Comparison of ENCODE assay signal across 2 cellular contexts in genomic region chr9:100409176-100409556, GRCh38.
TF ChIP-seq lines count a peak whose summit lies in the region.

No MANE protein-coding gene starts in this region.

TF ChIP-seq in GM23338, 12 proteins besides CTCF, POLR2A, EP300 and RAD21:
- TF ChIP-seq POLR2AphosphoS5 (IDR thresholded peaks at IDR 0.05; ENCODE audit: low read depth) (no peak), ZNF331 (CRISPR knock-in tag; IDR thresholded peaks at IDR 0.05; ENCODE audit: low read depth) (no peak), REST (IDR thresholded peaks at IDR 0.05; ENCODE audit: unreplicated experiment) (no peak), NANOG (IDR thresholded peaks at IDR 0.05; ENCODE audit: borderline replicate concordance) (no peak), ZNF114 (CRISPR knock-in tag; IDR thresholded peaks at IDR 0.05) (no peak), EZH2 (IDR thresholded peaks at IDR 0.05; ENCODE audit: low read depth, unreplicated experiment) (no peak), ETS1 (IDR thresholded peaks at IDR 0.05) (no peak), CREB1 (CRISPR knock-in tag; IDR thresholded peaks at IDR 0.05; ENCODE audit: low read depth) (no peak), STAT1 (IDR thresholded peaks at IDR 0.05; ENCODE audit: unreplicated experiment) (no peak), EZH2phosphoT487 (IDR thresholded peaks at IDR 0.05; ENCODE audit: unreplicated experiment) (no peak), ZNF462 (CRISPR knock-in tag; IDR thresholded peaks at IDR 0.05) (no peak)

TF ChIP-seq in H1, 55 proteins besides CTCF, POLR2A, EP300 and RAD21:
- no peak for TF ChIP-seq SIRT6 (IDR thresholded peaks at IDR 0.05; ENCODE audit: low read length)
- TF ChIP-seq KDM1A (IDR thresholded peaks at IDR 0.05; ENCODE audit: borderline replicate concordance, low read length) = peak; percentile 62; the same call in 1 of the 2 replicates
- TF ChIP-seq GABPA (IDR thresholded peaks at IDR 0.05; ENCODE audit: borderline replicate concordance, insufficient read depth, low read length) = no peak
